8 cellular contexts compared by ENCODE assay signal in the genomic region with DNA sequence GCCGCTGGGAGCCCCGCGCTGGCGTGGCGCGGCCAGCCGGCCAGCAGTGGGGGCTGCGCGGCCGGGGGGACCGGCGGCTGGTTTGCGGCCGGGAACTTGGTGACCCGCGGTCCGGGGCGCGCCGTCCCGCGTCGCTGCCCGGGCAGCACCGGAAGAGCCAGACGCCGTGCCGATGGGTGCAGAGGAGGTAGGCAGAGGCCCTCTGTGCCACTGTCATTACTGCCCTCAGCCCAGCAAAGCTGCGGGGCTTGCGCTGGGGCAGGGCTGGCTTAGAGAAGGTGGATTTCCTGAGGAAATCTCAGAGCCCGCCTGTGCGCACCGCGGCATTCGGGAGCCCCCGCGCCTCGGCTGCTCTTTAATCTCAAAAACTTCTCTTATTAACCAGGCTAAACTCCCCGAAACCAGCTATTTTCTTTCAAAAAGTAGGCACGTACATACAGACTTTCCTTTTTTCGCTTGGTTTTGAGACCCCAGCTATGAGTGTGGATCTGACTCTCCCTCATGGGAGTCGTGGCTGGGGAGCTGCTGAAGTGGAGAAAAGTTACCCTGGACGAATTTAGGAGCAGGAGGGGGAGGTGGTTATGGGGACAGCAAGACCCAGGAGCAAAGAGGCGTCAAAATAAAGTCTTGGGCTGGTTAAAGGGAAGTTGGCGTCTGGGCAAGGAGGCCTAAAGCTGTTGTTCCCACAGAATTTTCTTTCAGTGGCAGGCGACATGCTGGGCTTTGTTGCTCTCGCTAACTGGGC. TPM values are rescaled to one million over a fixed set of nuclear protein-coding genes. Genes with fewer than 3 reads are reported as not detected.
A peak's percentile ranks its signal among the peaks of the same experiment; 100 is the strongest.
DNase-seq lines count a peak whose midpoint lies in the region; ATAC-seq and TF ChIP-seq lines count a peak whose summit lies in the region.

No MANE protein-coding gene starts in this region.

- H3K4me3 ChIP-seq in HUES48 (ENCODE audit: low read depth, low read length) (peak overlapping the region; percentile 74), kidney epithelial cell (ENCODE audit: low read depth, low read length) (peak overlapping the region; percentile 84)

- no peaks in the 10 kb centered on the region for H3K27me3 Mint-ChIP-seq in T-helper 1 cell treated with Interleukin-12 subunit alpha and Interleukin-12 subunit beta and Interleukin-4 antibody, amounts not matched to agents 30 μg/mL and 1 μg/mL, for 36 hours (ENCODE audit: low read depth)

- no peaks in the 10 kb centered on the region for H3K36me3 ChIP-seq in HUES48 (ENCODE audit: control insufficient read depth, insufficient read depth, low read length)
- H3K36me3 ChIP-seq in kidney epithelial cell (ENCODE audit: control insufficient read depth, insufficient read depth, low read length), result no peaks in the 10 kb centered on the region

- TF ChIP-seq CTCF in kidney epithelial cell (IDR thresholded peaks at IDR 0.05; ENCODE audit: insufficient read depth, low read length, poor library complexity, severe bottlenecking), result no peak

- H3K4me3 Mint-ChIP-seq in T-helper 1 cell treated with Interleukin-12 subunit alpha and Interleukin-12 subunit beta and Interleukin-4 antibody, amounts not matched to agents 30 μg/mL and 1 μg/mL, for 36 hours, result peak overlapping the region; percentile 93

- H3K27me3 ChIP-seq in HUES48 (ENCODE audit: control insufficient read depth, insufficient read depth, low read length) (peaks cover 7% of the 10 kb centered on the region; the same call in 1 of the 2 replicates), kidney epithelial cell (ENCODE audit: control insufficient read depth, insufficient read depth, low read length) (no peaks in the 10 kb centered on the region)

- peaks cover 11% of the 10 kb centered on the region for H3K4me1 ChIP-seq in HUES48 (ENCODE audit: control insufficient read depth, insufficient read depth, low read length)

- peak overlapping the region; percentile 99 for H3K27ac Mint-ChIP-seq in T-helper 1 cell treated with Interleukin-12 subunit alpha and Interleukin-12 subunit beta and Interleukin-4 antibody, amounts not matched to agents 30 μg/mL and 1 μg/mL, for 36 hours

- peak; percentile 7 for ATAC-seq in GM19455 (IDR thresholded peaks at IDR 0.05; ENCODE audit: unreplicated experiment)

- H3K4me1 Mint-ChIP-seq in T-helper 1 cell treated with Interleukin-12 subunit alpha and Interleukin-12 subunit beta and Interleukin-4 antibody, amounts not matched to agents 30 μg/mL and 1 μg/mL, for 36 hours (ENCODE audit: low read depth), result peaks cover 58% of the 10 kb centered on the region

- peaks cover 33% of the 10 kb centered on the region for H3K36me3 Mint-ChIP-seq in T-helper 1 cell treated with Interleukin-12 subunit alpha and Interleukin-12 subunit beta and Interleukin-4 antibody, amounts not matched to agents 30 μg/mL and 1 μg/mL, for 36 hours (ENCODE audit: low read depth)

- no peaks in the 10 kb centered on the region for H3K9me3 ChIP-seq in HUES48 (ENCODE audit: control insufficient read depth, insufficient read depth, low read length)

- H3K9me3 Mint-ChIP-seq in T-helper 1 cell treated with Interleukin-12 subunit alpha and Interleukin-12 subunit beta and Interleukin-4 antibody, amounts not matched to agents 30 μg/mL and 1 μg/mL, for 36 hours, result no peaks in the 10 kb centered on the region

- DNase-seq in Ammon's horn (ENCODE audit: low spot score) (peak; percentile 56), caudate nucleus (lab: John Stamatoyannopoulos, UW) (peak in 15 of 61 donors; percentile 14 to 62 (median 34)), kidney epithelial cell (ENCODE audit: low read depth) (no peak), KG1 (lab: John Stamatoyannopoulos, UW) (no peak)
- peak; percentile 39 for DNase-seq in stimulated activated CD4-positive, alpha-beta T cell treated with anti-CD3 and anti-CD28 coated beads, Interleukin-4, amount 100 ng/mL, for 1 hour

- no peak overlapping the region for H3K9ac ChIP-seq in HUES48 (ENCODE audit: low read depth, low read length)

- peak overlapping the region; percentile 43 for H3K27ac ChIP-seq in HUES48 (ENCODE audit: low read depth, low read length)
- peak overlapping the region; percentile 81 for H3K27ac ChIP-seq in caudate nucleus (ENCODE audit: low read depth, low read length)

RNA-seq across cellular contexts. Expression of a gene that starts 0.8 kb away (rescaled TPM):
- total RNA-seq in kidney epithelial cell, result 49.0 TPM in 2 replicates

RNA-seq across cellular contexts. Expression of a gene that starts 37.5 kb away (rescaled TPM):
- total RNA-seq in kidney epithelial cell, result under 0.01 and 0.13 TPM in 2 replicates

Comparison
In these comparisons a context has a peak if more than half of its experiments do, and no peak if none do; other contexts are left out.
1. DNase-seq: peak in Ammon's horn (single experiment) and stimulated activated CD4-positive, alpha-beta T cell treated with anti-CD3 and anti-CD28 coated beads, Interleukin-4, amount 100 ng/mL, for 1 hour (single experiment); none in kidney epithelial cell (single experiment) and KG1 (single experiment).